Comparison of ENCODE assay signal across 6 cellular contexts in the genomic region with DNA sequence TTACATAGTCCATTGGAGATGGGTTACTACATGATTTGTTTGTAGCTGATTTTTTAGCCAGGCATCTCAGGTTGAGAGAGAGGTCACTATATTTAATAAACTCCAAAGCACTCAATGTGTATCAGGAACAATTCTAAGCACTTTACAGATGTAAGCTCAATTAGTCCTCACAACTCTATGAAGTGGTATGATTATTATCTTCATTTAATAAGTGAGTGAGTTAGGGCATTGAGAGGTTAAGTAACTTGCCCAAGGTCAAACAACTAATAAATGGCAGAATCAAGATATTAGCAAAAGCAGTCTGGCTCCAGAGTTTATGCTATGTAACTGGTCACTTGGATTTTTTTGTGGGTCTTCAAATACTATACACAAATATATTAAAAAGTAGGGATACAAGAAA. TPM values are rescaled to one million over a fixed set of nuclear protein-coding genes. Genes with fewer than 3 reads are reported as not detected.
"Had no signal": no experiment of that assay in that cellular context is flagged by ENCODE, and none has a peak within 500 bp of the region (broad histone marks: within the 10 kb centered on the region; RNA-seq: fewer than 3 reads in every experiment).

No MANE protein-coding gene starts in this region.

- H3K4me2 ChIP-seq: GM23338 had no signal

- H3K4me3 ChIP-seq: GM23338, K562 had no signal

- DNase-seq: H9, HFFc6, IMR-90 had no signal

RNA-seq across cellular contexts. Expression of gene ABI3BP, which starts 56.3 kb away (rescaled TPM):
- total RNA-seq: HT-29 had no signal
